Comparison of ENCODE assay signal across 8 cellular contexts in genomic region chr2:213149332-213149875, GRCh38. TPM values are rescaled to one million over a fixed set of nuclear protein-coding genes. Genes with fewer than 3 reads are reported as not detected.
A peak's percentile ranks its signal among the peaks of the same experiment; 100 is the strongest.
DNase-seq lines count a peak whose midpoint lies in the region; ATAC-seq, FAIRE-seq and TF ChIP-seq lines count a peak whose summit lies in the region.

No MANE protein-coding gene starts in this region.

- CTCF ChIA-PET in A549 (lab: Yijun Ruan, JAX) = no interaction called here

- no peak overlapping the region for H3K4me3 ChIP-seq in A549
- H3K4me3 ChIP-seq in breast epithelium = peak overlapping the region; percentile 81 to 94 (median 85)
- peak overlapping the region; percentile 88 to 98 for H3K4me3 ChIP-seq in mucosa of rectum (ENCODE audit: low read length in 2 of 2)

- FAIRE-seq in A549 (lab: Jason Lieb, UNC) = no peak

- peak overlapping the region; percentile 85; the same call in 2 of the 3 replicates for H3K4me2 ChIP-seq in A549

- no peak for TF ChIP-seq POLR2A in A549 (IDR thresholded peaks at IDR 0.05; ENCODE audit: low read length)
- TF ChIP-seq POLR2A in breast epithelium (IDR thresholded peaks at IDR 0.05) = no peak

- POLR2A ChIA-PET in A549 (lab: Yijun Ruan, JAX) = interaction anchor here (0.6 kb wide), 1 partner anchor 79 kb away, joined by 7 read pairs; no protein-coding TSS in a partner anchor

- intact Hi-C loops in breast epithelium (cut with DNase I; ENCODE audit: low total_unique reads) = no loop called here

- WGBS in A549 (ENCODE audit: missing lambda C conversion rate) = 87% methylated on average over 3 of the region's 3 CpGs

- H3K9me3 ChIP-seq in A549 = no peaks in the 10 kb centered on the region
- H3K9me3 ChIP-seq in breast epithelium = no peaks in the 10 kb centered on the region
- H3K9me3 ChIP-seq in mucosa of rectum (ENCODE audit: control insufficient read depth in 2 of 2, low read length in 2 of 2) = no peaks in the 10 kb centered on the region

- H3K27ac ChIP-seq in A549 (no peak overlapping the region), breast epithelium (peak overlapping the region; percentile 27 to 85), mucosa of rectum (ENCODE audit: low read depth in 2 of 2, low read length in 2 of 2) (peak overlapping the region in 1 of 2 donors; percentile 23)

- no peaks in the 10 kb centered on the region for H3K27me3 ChIP-seq in breast epithelium
- no peaks in the 10 kb centered on the region for H3K27me3 ChIP-seq in mucosa of rectum (ENCODE audit: control insufficient read depth in 2 of 2, insufficient read depth in 2 of 2, low read length in 2 of 2)

- DNase-seq in A549 (ENCODE audit: low read depth in 1 of 2, low spot score in 1 of 2) = no peak
- peak; percentile 36 for DNase-seq in HT-29 (ENCODE audit: low spot score)
- DNase-seq in breast epithelium (ENCODE audit: low spot score in 2 of 2) = no peak
- no peak for DNase-seq in NCI-H2227 (lab: John Stamatoyannopoulos, UW; ENCODE audit: unreplicated experiment)
- DNase-seq in NCI-H2029 treated with DMSO at 0.1 percent for 48 hours (lab: John Stamatoyannopoulos, UW) = no peak

- no peak for TF ChIP-seq RAD21 in A549 (conservative IDR thresholded peaks at IDR 0.05 in 1 of 2, IDR thresholded peaks at IDR 0.05 in 1 of 2)

- H3K9ac ChIP-seq in mucosa of rectum (ENCODE audit: low read depth in 1 of 2, low read length in 2 of 2) = peak overlapping the region in 1 of 2 donors; percentile 68

- H3K4me1 ChIP-seq in A549 = peaks cover 12% of the 10 kb centered on the region; the same call in 2 of the 3 replicates
- H3K4me1 ChIP-seq in breast epithelium = peaks cover 0 to 12% of the 10 kb centered on the region in 2 donors
- peaks cover 0 to 5% of the 10 kb centered on the region in 2 donors for H3K4me1 ChIP-seq in mucosa of rectum (ENCODE audit: control insufficient read depth in 2 of 2, insufficient read depth in 2 of 2, low read length in 2 of 2)

- H3K36me3 ChIP-seq in breast epithelium = no peaks in the 10 kb centered on the region
- no peaks in the 10 kb centered on the region for H3K36me3 ChIP-seq in mucosa of rectum (ENCODE audit: control insufficient read depth in 2 of 2, insufficient read depth in 2 of 2, low read length in 2 of 2)

- ATAC-seq in A549 (no peak), GM18867 (IDR thresholded peaks at IDR 0.05; ENCODE audit: unreplicated experiment) (no peak), GM18520 (IDR thresholded peaks at IDR 0.05; ENCODE audit: unreplicated experiment) (no peak)

- no peak for TF ChIP-seq CTCF in A549 (IDR thresholded peaks at IDR 0.05)
- TF ChIP-seq CTCF in breast epithelium (IDR thresholded peaks at IDR 0.05) = no peak

- no peak for TF ChIP-seq EP300 in A549 (IDR thresholded peaks at IDR 0.05)

TF ChIP-seq in A549, 52 proteins besides CTCF, POLR2A, EP300 and RAD21:
- TF ChIP-seq RCOR1 (IDR thresholded peaks at IDR 0.05; ENCODE audit: low read depth, low read length) = no peak
- TF ChIP-seq EHMT2 (IDR thresholded peaks at IDR 0.05; ENCODE audit: low read depth) = no peak
- no peak for TF ChIP-seq TP53 (CRISPR knock-in tag; IDR thresholded peaks at IDR 0.05)
- TF ChIP-seq CHD4 (IDR thresholded peaks at IDR 0.05; ENCODE audit: borderline replicate concordance) = no peak
- TF ChIP-seq E2F6 (IDR thresholded peaks at IDR 0.05; ENCODE audit: borderline replicate concordance, low read depth) = no peak
- no peak for TF ChIP-seq ZNF302 (CRISPR knock-in tag; IDR thresholded peaks at IDR 0.05)
- TF ChIP-seq ZFP36 (IDR thresholded peaks at IDR 0.05; ENCODE audit: borderline replicate concordance, partially characterized antibody) = no peak
- TF ChIP-seq MYC (IDR thresholded peaks at IDR 0.05; ENCODE audit: borderline replicate concordance, low read length) = no peak
- TF ChIP-seq FOSL2 (IDR thresholded peaks at IDR 0.05) = no peak
- no peak for TF ChIP-seq FOSL2 (CRISPR knock-in tag; IDR thresholded peaks at IDR 0.05)
- TF ChIP-seq CHD2 (IDR thresholded peaks at IDR 0.05; ENCODE audit: low read length, partially characterized antibody) = no peak
- TF ChIP-seq EHF (CRISPR knock-in tag; IDR thresholded peaks at IDR 0.05) = no peak
- no peak for TF ChIP-seq FOXS1 (CRISPR knock-in tag; IDR thresholded peaks at IDR 0.05)
- TF ChIP-seq HEYL (CRISPR knock-in tag; IDR thresholded peaks at IDR 0.05) = no peak
- no peak for TF ChIP-seq RFX5 (IDR thresholded peaks at IDR 0.05)
- TF ChIP-seq ESRRA (IDR thresholded peaks at IDR 0.05; ENCODE audit: borderline replicate concordance, low read length) = no peak
- TF ChIP-seq ELK1 (IDR thresholded peaks at IDR 0.05; ENCODE audit: low read depth, low read length) = no peak
- TF ChIP-seq MAX (IDR thresholded peaks at IDR 0.05) = no peak
- TF ChIP-seq RNF2 (IDR thresholded peaks at IDR 0.05; ENCODE audit: borderline replicate concordance, low read depth) = no peak
- TF ChIP-seq RARB (CRISPR knock-in tag; IDR thresholded peaks at IDR 0.05) = no peak
- no peak for TF ChIP-seq REST (IDR thresholded peaks at IDR 0.05)

RNA-seq across cellular contexts. Expression of gene IKZF2, which starts 2.0 kb away (rescaled TPM):
- polyA plus RNA-seq in A549 (2011; rRNA removed) = 0.44 and 0.75 TPM in 2 replicates
- polyA plus RNA-seq in A549 (2012; cell fraction: cytosol; rRNA removed) = 0.04 and 0.07 TPM in 2 replicates
- 0.02 and 0.11 TPM in 2 replicates for polyA plus RNA-seq in A549 (2012; cell fraction: nucleus; rRNA removed)
- polyA plus RNA-seq in A549 (2017; fragmentation: RNase III; extraction: RNeasy Plus Mini Kit Qiagen cat#74134 plus additional on column Dnase treatment) = 0.14 to 0.18 TPM (median 0.17 TPM) in 3 replicates
- polyA minus RNA-seq in A549 (2011; rRNA and poly(A)+ RNA removed) = 1.0 and 2.5 TPM in 2 replicates
- 6.8 and 7.5 TPM in 2 replicates for total RNA-seq in HT-29 (2014; rRNA removed; shearing (Covaris generic))
- total RNA-seq in breast epithelium = 10 to 100 TPM in 2 of 3 donors, 1 to 10 TPM in 1; 8.0 to 34.4 (median 22.0) TPM

Comparison
In these comparisons a context has a peak if more than half of its experiments do, and no peak if none do; other contexts are left out.
1. H3K27ac ChIP-seq: peak in breast epithelium (2 of 2); none in A549 (0 of 2).